Comparison of ENCODE assay signal across 32 cellular contexts in the genomic region with DNA sequence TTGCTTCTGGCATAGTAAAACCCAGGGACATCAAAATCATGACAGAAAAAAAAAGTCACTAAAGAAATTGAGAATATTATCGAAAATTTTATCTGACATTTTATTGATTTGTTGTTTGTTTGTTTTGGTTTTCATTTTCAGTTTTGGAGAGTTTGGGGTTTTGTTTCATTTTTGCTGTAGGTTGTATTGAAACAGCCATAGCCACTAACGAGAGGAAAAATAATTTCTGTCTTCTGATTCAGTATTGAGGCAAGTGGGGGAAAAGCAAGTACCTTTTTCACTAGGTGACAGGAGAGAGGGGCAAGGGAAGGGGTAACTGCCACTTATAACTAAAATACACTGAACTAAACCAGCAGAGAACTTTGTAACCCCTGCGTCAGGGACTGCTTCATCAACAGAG.
"Had no signal": no experiment of that assay in that cellular context is flagged by ENCODE, and none has a peak within 500 bp of the region (broad histone marks: within the 10 kb centered on the region; RNA-seq: fewer than 3 reads in every experiment).

No MANE protein-coding gene starts in this region.

- H3K9me3 ChIP-seq: mucosa of descending colon, neutrophil, right lobe of liver had no signal

- H3K4me1 Mint-ChIP-seq: memory B cell, naive B cell had no signal

- H3K27me3 ChIP-seq: esophagus muscularis mucosa, foreskin keratinocyte, gastroesophageal sphincter, heart right ventricle, neutrophil, right lobe of liver, stomach, tibial artery had no signal

- ATAC-seq: foreskin keratinocyte; gastroesophageal sphincter; heart right ventricle; left colon; left ventricle myocardium superior; mucosa of descending colon; natural killer cell treated with Interleukin-12 subunit alpha and Interleukin-12 subunit beta and Interleukin-15 and Interleukin-18, amount 100 ng/mL, for 72 hours; right lobe of liver had no signal

- DNase-seq: dermis blood vessel endothelial cell; effector memory CD4-positive, alpha-beta T cell; foreskin keratinocyte; heart right ventricle; hippocampal formation; kidney glomerular epithelial cell; left colon; left ventricle myocardium superior; mucosa of descending colon; naive B cell; right lobe of liver; stimulated activated CD4-positive, alpha-beta T cell treated with anti-CD3 and anti-CD28 coated beads, Interleukin-12 subunit alpha, Interleukin-12 subunit beta, amount 100 ng/mL, for 4 hours; stimulated activated CD4-positive, alpha-beta T cell treated with anti-CD3 and anti-CD28 coated beads, Interleukin-1b, Interleukin-23, amount 100 ng/mL, for 48 hours; stimulated activated CD4-positive, alpha-beta T cell treated with anti-CD3 and anti-CD28 coated beads, Interleukin-4, amount 100 ng/mL, for 1 hour; stimulated activated CD8-positive, alpha-beta memory T cell treated with anti-CD3 and anti-CD28 coated beads, Interleukin-4, amount 100 ng/mL, for 48 hours; stimulated activated naive CD4-positive, alpha-beta T cell treated with Interleukin-2 at 50 U/mL for 16 hours; stomach; tibial artery had no signal

- H3K9me3 Mint-ChIP-seq: type B pancreatic cell had no signal

- H3K27ac ChIP-seq: coronary artery, esophagus muscularis mucosa, foreskin keratinocyte, gastroesophageal sphincter, heart right ventricle, neutrophil, parathyroid adenoma, right lobe of liver, stomach, tibial artery had no signal

- H3K4me2 ChIP-seq: smooth muscle cell had no signal

- H3K79me2 ChIP-seq: parathyroid adenoma had no signal

- FAIRE-seq: endothelial cell of umbilical vein, islet of Langerhans had no signal

- H3K4me1 ChIP-seq: esophagus muscularis mucosa, foreskin keratinocyte, gastroesophageal sphincter, heart right ventricle, parathyroid adenoma, right lobe of liver, stomach, tibial artery had no signal

- H3K36me3 Mint-ChIP-seq: memory B cell; naive B cell; natural killer cell treated with Interleukin-12 subunit alpha and Interleukin-12 subunit beta and Interleukin-15 and Interleukin-18, amount 100 ng/mL, for 72 hours; type B pancreatic cell had no signal

- H3K4me3 ChIP-seq: coronary artery, esophagus muscularis mucosa, gastroesophageal sphincter, heart right ventricle, lung, mucosa of descending colon, right lobe of liver, smooth muscle cell, stomach, tibial artery had no signal

- H3K27ac Mint-ChIP-seq: memory B cell; naive B cell; natural killer cell treated with Interleukin-12 subunit alpha and Interleukin-12 subunit beta and Interleukin-15 and Interleukin-18, amount 100 ng/mL, for 72 hours; type B pancreatic cell had no signal

- H3K36me3 ChIP-seq: esophagus muscularis mucosa, gastroesophageal sphincter, heart right ventricle, neutrophil, right lobe of liver, stomach, tibial artery had no signal

- H3K4me3 Mint-ChIP-seq: memory B cell; naive B cell; natural killer cell treated with Interleukin-12 subunit alpha and Interleukin-12 subunit beta and Interleukin-15 and Interleukin-18, amount 100 ng/mL, for 72 hours; neural crest cell; type B pancreatic cell had no signal

- H2AFZ ChIP-seq: parathyroid adenoma had no signal

- H3K27me3 Mint-ChIP-seq: memory B cell; naive B cell; natural killer cell treated with Interleukin-12 subunit alpha and Interleukin-12 subunit beta and Interleukin-15 and Interleukin-18, amount 100 ng/mL, for 72 hours; progenitor cell of endocrine pancreas; type B pancreatic cell had no signal

- H3K9ac ChIP-seq: parathyroid adenoma had no signal
